In genomic region chr15:47587938-47588817, GRCh38 we compare ENCODE assay signal across 1 cellular context.
TF ChIP-seq lines count a peak whose summit lies in the region.

No MANE protein-coding gene starts in this region.

TF ChIP-seq in WTC11, 78 proteins besides CTCF, POLR2A, EP300 and RAD21 (continued from another document):
- TF ChIP-seq, protein P1, sequence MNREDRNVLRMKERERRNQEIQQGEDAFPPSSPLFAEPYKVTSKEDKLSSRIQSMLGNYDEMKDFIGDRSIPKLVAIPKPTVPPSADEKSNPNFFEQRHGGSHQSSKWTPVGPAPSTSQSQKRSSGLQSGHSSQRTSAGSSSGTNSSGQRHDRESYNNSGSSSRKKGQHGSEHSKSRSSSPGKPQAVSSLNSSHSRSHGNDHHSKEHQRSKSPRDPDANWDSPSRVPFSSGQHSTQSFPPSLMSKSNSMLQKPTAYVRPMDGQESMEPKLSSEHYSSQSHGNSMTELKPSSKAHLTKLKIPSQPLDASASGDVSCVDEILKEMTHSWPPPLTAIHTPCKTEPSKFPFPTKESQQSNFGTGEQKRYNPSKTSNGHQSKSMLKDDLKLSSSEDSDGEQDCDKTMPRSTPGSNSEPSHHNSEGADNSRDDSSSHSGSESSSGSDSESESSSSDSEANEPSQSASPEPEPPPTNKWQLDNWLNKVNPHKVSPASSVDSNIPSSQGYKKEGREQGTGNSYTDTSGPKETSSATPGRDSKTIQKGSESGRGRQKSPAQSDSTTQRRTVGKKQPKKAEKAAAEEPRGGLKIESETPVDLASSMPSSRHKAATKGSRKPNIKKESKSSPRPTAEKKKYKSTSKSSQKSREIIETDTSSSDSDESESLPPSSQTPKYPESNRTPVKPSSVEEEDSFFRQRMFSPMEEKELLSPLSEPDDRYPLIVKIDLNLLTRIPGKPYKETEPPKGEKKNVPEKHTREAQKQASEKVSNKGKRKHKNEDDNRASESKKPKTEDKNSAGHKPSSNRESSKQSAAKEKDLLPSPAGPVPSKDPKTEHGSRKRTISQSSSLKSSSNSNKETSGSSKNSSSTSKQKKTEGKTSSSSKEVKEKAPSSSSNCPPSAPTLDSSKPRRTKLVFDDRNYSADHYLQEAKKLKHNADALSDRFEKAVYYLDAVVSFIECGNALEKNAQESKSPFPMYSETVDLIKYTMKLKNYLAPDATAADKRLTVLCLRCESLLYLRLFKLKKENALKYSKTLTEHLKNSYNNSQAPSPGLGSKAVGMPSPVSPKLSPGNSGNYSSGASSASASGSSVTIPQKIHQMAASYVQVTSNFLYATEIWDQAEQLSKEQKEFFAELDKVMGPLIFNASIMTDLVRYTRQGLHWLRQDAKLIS (CRISPR knock-in tag; IDR thresholded peaks at IDR 0.05; ENCODE audit: borderline replicate concordance), result no peak
- no peak for TF ChIP-seq CBFB (CRISPR knock-in tag; IDR thresholded peaks at IDR 0.05; ENCODE audit: low read depth)
- no peak for TF ChIP-seq FOXP4 (CRISPR knock-in tag; IDR thresholded peaks at IDR 0.05)
- TF ChIP-seq, protein P2, sequence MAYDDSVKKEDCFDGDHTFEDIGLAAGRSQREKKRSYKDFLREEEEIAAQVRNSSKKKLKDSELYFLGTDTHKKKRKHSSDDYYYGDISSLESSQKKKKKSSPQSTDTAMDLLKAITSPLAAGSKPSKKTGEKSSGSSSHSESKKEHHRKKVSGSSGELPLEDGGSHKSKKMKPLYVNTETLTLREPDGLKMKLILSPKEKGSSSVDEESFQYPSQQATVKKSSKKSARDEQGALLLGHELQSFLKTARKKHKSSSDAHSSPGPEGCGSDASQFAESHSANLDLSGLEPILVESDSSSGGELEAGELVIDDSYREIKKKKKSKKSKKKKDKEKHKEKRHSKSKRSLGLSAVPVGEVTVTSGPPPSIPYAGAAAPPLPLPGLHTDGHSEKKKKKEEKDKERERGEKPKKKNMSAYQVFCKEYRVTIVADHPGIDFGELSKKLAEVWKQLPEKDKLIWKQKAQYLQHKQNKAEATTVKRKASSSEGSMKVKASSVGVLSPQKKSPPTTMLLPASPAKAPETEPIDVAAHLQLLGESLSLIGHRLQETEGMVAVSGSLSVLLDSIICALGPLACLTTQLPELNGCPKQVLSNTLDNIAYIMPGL (CRISPR knock-in tag; IDR thresholded peaks at IDR 0.05), result no peak
- TF ChIP-seq GTF2I (CRISPR knock-in tag; conservative IDR thresholded peaks at IDR 0.05), result no peak
- TF ChIP-seq, protein P3, sequence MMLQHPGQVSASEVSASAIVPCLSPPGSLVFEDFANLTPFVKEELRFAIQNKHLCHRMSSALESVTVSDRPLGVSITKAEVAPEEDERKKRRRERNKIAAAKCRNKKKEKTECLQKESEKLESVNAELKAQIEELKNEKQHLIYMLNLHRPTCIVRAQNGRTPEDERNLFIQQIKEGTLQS (CRISPR knock-in tag; conservative IDR thresholded peaks at IDR 0.05), result no peak
- TF ChIP-seq GRHL2 (CRISPR knock-in tag; IDR thresholded peaks at IDR 0.05; ENCODE audit: insufficient replicate concordance, severe bottlenecking), result no peak
- TF ChIP-seq OVOL2 (CRISPR knock-in tag; IDR thresholded peaks at IDR 0.05; ENCODE audit: borderline replicate concordance), result no peak
- no peak for TF ChIP-seq NR1H2 (CRISPR knock-in tag; IDR thresholded peaks at IDR 0.05)
